1 cellular context compared by ENCODE assay signal in genomic region chr4:181278941-181279340, GRCh38.
TF ChIP-seq lines count a peak whose summit lies in the region.

No MANE protein-coding gene starts in this region.

TF ChIP-seq in H1, 55 proteins besides CTCF, POLR2A, EP300 and RAD21 (continued from another document):
- TF ChIP-seq RXRA (IDR thresholded peaks at IDR 0.05; ENCODE audit: insufficient read depth, low read depth, low read length) = no peak
- no peak for TF ChIP-seq TAF1 (IDR thresholded peaks at IDR 0.05; ENCODE audit: low read depth, low read length)
- TF ChIP-seq TCF12 (IDR thresholded peaks at IDR 0.05; ENCODE audit: low read depth, low read length) = no peak
- no peak for TF ChIP-seq TAF7 (optimal IDR thresholded peaks at IDR 0.05; ENCODE audit: borderline replicate concordance, low read depth, low read length)
- no peak for TF ChIP-seq ATF2 (IDR thresholded peaks at IDR 0.05; ENCODE audit: low read length)
- no peak for TF ChIP-seq POU5F1 (IDR thresholded peaks at IDR 0.05; ENCODE audit: low read depth, low read length)
- TF ChIP-seq SAP30 (IDR thresholded peaks at IDR 0.05; ENCODE audit: insufficient read depth, insufficient replicate concordance, low read length) = no peak
- no peak for TF ChIP-seq JUN (IDR thresholded peaks at IDR 0.05; ENCODE audit: low read depth, low read length)
- TF ChIP-seq GABPA (IDR thresholded peaks at IDR 0.05; ENCODE audit: borderline replicate concordance, insufficient read depth, low read length) = no peak
